17 cellular contexts compared by ENCODE assay signal in the genomic region with DNA sequence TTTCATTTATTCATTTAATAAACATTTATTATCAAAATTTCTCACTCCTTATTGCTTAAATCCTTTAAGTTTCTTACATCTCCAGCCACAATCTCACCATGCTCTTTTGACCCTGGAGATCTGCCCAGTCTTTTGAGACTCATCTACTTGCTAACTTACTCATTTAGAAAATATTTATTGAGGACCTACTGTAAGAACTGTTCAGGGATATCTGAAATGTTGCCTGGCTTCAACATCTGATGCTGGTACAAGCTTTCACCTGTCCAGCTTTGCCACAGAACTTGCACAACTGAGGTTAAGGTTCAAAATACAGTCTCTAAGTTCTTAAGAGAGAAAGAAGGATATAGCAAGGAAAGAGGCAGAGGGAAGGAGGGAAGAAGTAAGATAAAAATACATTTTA. TPM values are rescaled to one million over a fixed set of nuclear protein-coding genes. Genes with fewer than 3 reads are reported as not detected.
A peak's percentile ranks its signal among the peaks of the same experiment; 100 is the strongest.
DNase-seq lines count a peak whose midpoint lies in the region; ATAC-seq and TF ChIP-seq lines count a peak whose summit lies in the region.
"Had no signal": no experiment of that assay in that cellular context is flagged by ENCODE, and none has a peak within 500 bp of the region (broad histone marks: within the 10 kb centered on the region; RNA-seq: fewer than 3 reads in every experiment).

No MANE protein-coding gene starts in this region.

- no peaks in the 10 kb centered on the region for H3K27me3 ChIP-seq in CD4-positive, alpha-beta memory T cell (ENCODE audit: insufficient read depth, low read length)
- no peaks in the 10 kb centered on the region for H3K27me3 ChIP-seq in Karpas-422 (ENCODE audit: low read length)
- H3K27me3 ChIP-seq in right cardiac atrium (ENCODE audit: control insufficient read depth, insufficient read depth) = no peaks in the 10 kb centered on the region
- H3K27me3 ChIP-seq in BE2C = no peaks in the 10 kb centered on the region
- H3K27me3 ChIP-seq: right atrium auricular region had no signal

- peak overlapping the region in 4 of 7 donors; percentile 3 to 76 (median 66) for H3K27ac Mint-ChIP-seq in CD4-positive, alpha-beta memory T cell
- H3K27ac Mint-ChIP-seq: activated naive CD8-positive, alpha-beta T cell treated with anti-CD3 and anti-CD28 coated beads, Interleukin-2, amount 10 ng/mL, durations not matched to agents 7 days and 5 days had no signal

- intact Hi-C loops in CD4-positive, alpha-beta memory T cell (cut with micrococcal nuclease) = no loop called here
- intact Hi-C loops in right cardiac atrium (cut with DNase I) = no loop called here

- CTCF ChIA-PET in CD4-positive, alpha-beta memory T cell (lab: Charles Lee; ENCODE audit: partially characterized antibody) = no interaction called here

- H3K36me3 ChIP-seq in CD4-positive, alpha-beta memory T cell (ENCODE audit: insufficient read depth, low read length) = no peaks in the 10 kb centered on the region
- H3K36me3 ChIP-seq in Karpas-422 (ENCODE audit: insufficient read depth, low read length) (peaks cover 37% of the 10 kb centered on the region), BE2C (no peaks in the 10 kb centered on the region; the same call in 1 of the 2 replicates)

- no peaks in the 10 kb centered on the region for H3K27me3 Mint-ChIP-seq in CD4-positive, alpha-beta memory T cell
- H3K27me3 Mint-ChIP-seq: activated naive CD8-positive, alpha-beta T cell treated with anti-CD3 and anti-CD28 coated beads, Interleukin-2, amount 10 ng/mL, durations not matched to agents 7 days and 5 days; stimulated activated naive CD8-positive, alpha-beta T cell treated with anti-CD3 and anti-CD28 coated beads, Interleukin-15, amount 100 ng/mL, for 72 hours had no signal

- POLR2A ChIA-PET in CD4-positive, alpha-beta memory T cell (lab: Charles Lee; ENCODE audit: partially characterized antibody) = no interaction called here

- peaks cover 21 to 27% of the 10 kb centered on the region in 2 donors for H3K36me3 Mint-ChIP-seq in CD4-positive, alpha-beta memory T cell

- no peak overlapping the region for H3K4me2 ChIP-seq in Karpas-422 (ENCODE audit: low read depth, low read length, poor library complexity, severe bottlenecking)

- in situ Hi-C loops in astrocyte of the spinal cord (cut with HindIII; ENCODE audit: low sequenced_read_pairs) = no loop called here

- no peak overlapping the region for H2AFZ ChIP-seq in Karpas-422 (ENCODE audit: low read length)

- H3K27ac ChIP-seq in CD4-positive, alpha-beta memory T cell (ENCODE audit: low read depth, low read length) = no peak overlapping the region
- H3K27ac ChIP-seq in Karpas-422 (ENCODE audit: low read length) (peak overlapping the region; percentile 52), right cardiac atrium (ENCODE audit: low read length) (no peak overlapping the region)
- H3K27ac ChIP-seq: right atrium auricular region, VCaP had no signal

- no peaks in the 10 kb centered on the region for H3K9me3 ChIP-seq in CD4-positive, alpha-beta memory T cell (ENCODE audit: control insufficient read depth in 1 of 2, low read length in 2 of 2)
- H3K9me3 ChIP-seq in Karpas-422 (ENCODE audit: low read length) (no peaks in the 10 kb centered on the region), right cardiac atrium (ENCODE audit: control insufficient read depth, low read length) (no peaks in the 10 kb centered on the region), BE2C (no peaks in the 10 kb centered on the region)
- H3K9me3 ChIP-seq: right atrium auricular region had no signal

- no peak overlapping the region for H3K4me3 ChIP-seq in CD4-positive, alpha-beta memory T cell (ENCODE audit: low read length in 2 of 2)
- no peak overlapping the region for H3K4me3 ChIP-seq in Karpas-422 (ENCODE audit: low read length)
- no peak overlapping the region for H3K4me3 ChIP-seq in astrocyte of the spinal cord (ENCODE audit: low read depth, low read length)
- H3K4me3 ChIP-seq in right cardiac atrium (ENCODE audit: low read length) = no peak overlapping the region
- no peak overlapping the region for H3K4me3 ChIP-seq in BE2C (ENCODE audit: low read depth, low read length)
- H3K4me3 ChIP-seq: right atrium auricular region had no signal

- no peaks in the 10 kb centered on the region for H3K9me3 Mint-ChIP-seq in CD4-positive, alpha-beta memory T cell
- H3K9me3 Mint-ChIP-seq: CD14-positive monocyte; stimulated activated naive CD8-positive, alpha-beta T cell treated with anti-CD3 and anti-CD28 coated beads, Interleukin-15, amount 100 ng/mL, for 72 hours had no signal

- H3K4me1 Mint-ChIP-seq in CD4-positive, alpha-beta memory T cell = peaks cover 7 to 23% (median 9%) of the 10 kb centered on the region in 4 donors
- H3K4me1 Mint-ChIP-seq: CD14-positive monocyte had no signal

- peaks cover 61% of the 10 kb centered on the region for H3K79me2 ChIP-seq in Karpas-422 (ENCODE audit: low read length)

- H3K4me3 Mint-ChIP-seq in CD4-positive, alpha-beta memory T cell = no peak overlapping the region
- H3K4me3 Mint-ChIP-seq: activated naive CD8-positive, alpha-beta T cell treated with anti-CD3 and anti-CD28 coated beads, Interleukin-2, amount 10 ng/mL, durations not matched to agents 7 days and 5 days; CD14-positive monocyte; stimulated activated naive CD8-positive, alpha-beta T cell treated with anti-CD3 and anti-CD28 coated beads, Interleukin-15, amount 100 ng/mL, for 72 hours had no signal

- no peaks in the 10 kb centered on the region for H4K20me1 ChIP-seq in Karpas-422 (ENCODE audit: insufficient read depth, low read depth, low read length)

- no peak for ATAC-seq in right cardiac atrium
- ATAC-seq: stimulated activated naive CD8-positive, alpha-beta T cell treated with anti-CD3 and anti-CD28 coated beads, Interleukin-15, amount 100 ng/mL, for 72 hours had no signal

- no peaks in the 10 kb centered on the region for H3K4me1 ChIP-seq in CD4-positive, alpha-beta memory T cell (ENCODE audit: insufficient read depth, low read length)
- H3K4me1 ChIP-seq in Karpas-422 (ENCODE audit: low read length) (peaks cover 48% of the 10 kb centered on the region), right cardiac atrium (ENCODE audit: control insufficient read depth, insufficient read depth, low read length) (no peaks in the 10 kb centered on the region), BE2C (no peaks in the 10 kb centered on the region; the same call in 1 of the 2 replicates)

- H3K9ac ChIP-seq in Karpas-422 (ENCODE audit: low read length) = no peak overlapping the region

- H3K9me2 ChIP-seq in Karpas-422 (replicated peaks; ENCODE audit: insufficient read depth, low read length) = no peaks in the 10 kb centered on the region

- TF ChIP-seq CTCF in astrocyte of the spinal cord (IDR thresholded peaks at IDR 0.05; ENCODE audit: low read depth, low read length) = no peak
- TF ChIP-seq CTCF in BE2C (IDR thresholded peaks at IDR 0.05; ENCODE audit: low read depth, low read length) = no peak

- DNase-seq in CD4-positive, alpha-beta memory T cell = no peak
- no peak for DNase-seq in Karpas-422
- DNase-seq in astrocyte of the spinal cord (ENCODE audit: low read depth, low spot score) = peak; percentile 24
- DNase-seq in myocyte (ENCODE audit: low read depth) = peak; percentile 12
- no peak for DNase-seq in right cardiac atrium
- DNase-seq in BE2C = no peak
- no peak for DNase-seq in NCI-H2227 treated with DMSO at 0.1 percent for 48 hours (lab: John Stamatoyannopoulos, UW)
- DNase-seq in epidermal melanocyte (ENCODE audit: insufficient read length, low spot score) = no peak
- DNase-seq: activated naive CD8-positive, alpha-beta T cell treated with anti-CD3 and anti-CD28 coated beads, Interleukin-2, amount 10 ng/mL, durations not matched to agents 7 days and 5 days; cortex of kidney; KBM-7; NCI-H1930; NCI-H774; stimulated activated naive CD8-positive, alpha-beta T cell treated with anti-CD3 and anti-CD28 coated beads, Interleukin-15, amount 100 ng/mL, for 72 hours had no signal

RNA-seq across cellular contexts. Expression of gene GXYLT1, which starts 17.5 kb away (rescaled TPM):
- total RNA-seq in CD4-positive, alpha-beta memory T cell = 1 to 10 TPM; 8.3 to 9.5 TPM
- polyA plus RNA-seq in CD4-positive, alpha-beta memory T cell = 1 to 10 TPM; 2.3 to 4.0 TPM
- 17.1 and 25.9 TPM in 2 replicates for total RNA-seq in Karpas-422 (2014; rRNA removed; shearing (Covaris generic); ENCODE audit: low replicate concordance)
- total RNA-seq in myocyte = 4.7 and 5.0 TPM in 2 replicates
- 2.7 TPM for polyA plus RNA-seq in myocyte (2012)
- 1 to 10 TPM; 5.7 to 8.2 (median 6.2) TPM for total RNA-seq in right cardiac atrium
- 2.0 TPM for polyA plus RNA-seq in right cardiac atrium
- polyA plus RNA-seq in BE2C (2012; ENCODE audit: insufficient read depth, insufficient read length, low read depth) = 1.4 TPM

Comparison
In these comparisons a context has a peak if more than half of its experiments do, and no peak if none do; other contexts are left out.
1. DNase-seq: peak in astrocyte of the spinal cord (single experiment) and myocyte (single experiment); none in CD4-positive, alpha-beta memory T cell (0 of 5), Karpas-422 (single experiment), right cardiac atrium (0 of 3), BE2C (single experiment), NCI-H2227 treated with DMSO at 0.1 percent for 48 hours (single experiment) and epidermal melanocyte (single experiment).